In genomic region chr16:68059804-68060203, GRCh38 we compare ENCODE assay signal across 23 cellular contexts. TPM values are rescaled to one million over a fixed set of nuclear protein-coding genes. Genes with fewer than 3 reads are reported as not detected.
DNase-seq lines count a peak whose midpoint lies in the region; ATAC-seq and TF ChIP-seq lines count a peak whose summit lies in the region.
"Had no signal": no experiment of that assay in that cellular context is flagged by ENCODE, and none has a peak within 500 bp of the region (broad histone marks: within the 10 kb centered on the region; RNA-seq: fewer than 3 reads in every experiment).

No MANE protein-coding gene starts in this region.

- POLR2A ChIA-PET in activated CD8-positive, alpha-beta T cell treated with anti-CD3 and anti-CD28 coated beads for 36 hours (lab: Charles Lee), result interaction anchor here (1.5 kb wide), 2 partner anchors 10 to 38 kb away, joined by 5 read pairs; no protein-coding TSS in a partner anchor

- H3K9me3 Mint-ChIP-seq in activated T-cell treated with anti-CD3 and anti-CD28 coated beads, Interleukin-2, amount 50 U/mL, for 72 hours, result no peaks in the 10 kb centered on the region
- H3K9me3 Mint-ChIP-seq in activated T-cell treated with anti-CD3 and anti-CD28 coated beads, Interleukin-2, amount 50 U/mL, for 4 hours, result no peaks in the 10 kb centered on the region
- H3K9me3 Mint-ChIP-seq in activated CD8-positive, alpha-beta T cell treated with anti-CD3 and anti-CD28 coated beads for 36 hours, result no peaks in the 10 kb centered on the region
- H3K9me3 Mint-ChIP-seq in naive B cell (no peaks in the 10 kb centered on the region), type B pancreatic cell (no peaks in the 10 kb centered on the region), Calu3 (ENCODE audit: low read depth, unreplicated experiment) (no peaks in the 10 kb centered on the region)
- H3K9me3 Mint-ChIP-seq: activated naive CD4-positive, alpha-beta T cell treated with anti-CD3 and anti-CD28 coated beads, Interleukin-2, amount 50 U/mL, for 24 hours had no signal

- no peak for DNase-seq in activated T-cell treated with anti-CD3 and anti-CD28 coated beads, Interleukin-2, amount 50 U/mL, for 72 hours
- no peak for DNase-seq in activated T-cell treated with anti-CD3 and anti-CD28 coated beads, Interleukin-2, amount 50 U/mL, for 4 hours
- DNase-seq in activated CD8-positive, alpha-beta T cell treated with anti-CD3 and anti-CD28 coated beads for 36 hours, result peak; percentile 63
- DNase-seq in naive B cell (no peak), type B pancreatic cell (ENCODE audit: extremely low spot score, unreplicated experiment) (no peak), SJCRH30 (no peak), NCI-H524 treated with DMSO at 0.1 percent for 48 hours (lab: John Stamatoyannopoulos, UW) (no peak), Calu3 (no peak)
- DNase-seq: ACHN; EL; glutamatergic neuron; KG1; NCI-H2171; NCI-H526; occipital lobe; stimulated activated CD8-positive, alpha-beta memory T cell treated with anti-CD3 and anti-CD28 coated beads, Interleukin-4, amount 100 ng/mL, for 48 hours; substantia nigra had no signal

- H3K27me3 Mint-ChIP-seq in activated T-cell treated with anti-CD3 and anti-CD28 coated beads, Interleukin-2, amount 50 U/mL, for 72 hours (ENCODE audit: low read depth), result no peaks in the 10 kb centered on the region
- H3K27me3 Mint-ChIP-seq in activated T-cell treated with anti-CD3 and anti-CD28 coated beads, Interleukin-2, amount 50 U/mL, for 4 hours (ENCODE audit: low read depth), result no peaks in the 10 kb centered on the region
- H3K27me3 Mint-ChIP-seq in activated CD8-positive, alpha-beta T cell treated with anti-CD3 and anti-CD28 coated beads for 36 hours, result no peaks in the 10 kb centered on the region
- H3K27me3 Mint-ChIP-seq in naive B cell, result no peaks in the 10 kb centered on the region
- H3K27me3 Mint-ChIP-seq in type B pancreatic cell, result no peaks in the 10 kb centered on the region
- no peaks in the 10 kb centered on the region for H3K27me3 Mint-ChIP-seq in Calu3 (ENCODE audit: unreplicated experiment)
- H3K27me3 Mint-ChIP-seq: activated naive CD4-positive, alpha-beta T cell treated with anti-CD3 and anti-CD28 coated beads, Interleukin-2, amount 50 U/mL, for 24 hours had no signal

- ATAC-seq in activated T-cell treated with anti-CD3 and anti-CD28 coated beads, Interleukin-2, amount 50 U/mL, for 72 hours (replicated peaks in 1 of 2), result no peak
- ATAC-seq in activated T-cell treated with anti-CD3 and anti-CD28 coated beads, Interleukin-2, amount 50 U/mL, for 4 hours, result no peak
- ATAC-seq in activated CD8-positive, alpha-beta T cell treated with anti-CD3 and anti-CD28 coated beads for 36 hours, result peak; percentile 49
- ATAC-seq in naive B cell (ENCODE audit: low read depth in 2 of 2), result no peak
- ATAC-seq: Panc1, upper lobe of right lung had no signal

- BruUV-seq in Calu3 (replicated peaks; lab: Mats Ljungman, UMichigan), result no TSS peak

- CTCF ChIA-PET in activated CD8-positive, alpha-beta T cell treated with anti-CD3 and anti-CD28 coated beads for 36 hours (lab: Charles Lee), result no interaction called here
- CTCF ChIA-PET in Calu3 (lab: Charles Lee), result interaction anchor here (1.0 kb wide), 1 partner anchor 16 kb away, joined by 3 read pairs; no protein-coding TSS in a partner anchor

- H3K27ac Mint-ChIP-seq in activated T-cell treated with anti-CD3 and anti-CD28 coated beads, Interleukin-2, amount 50 U/mL, for 72 hours, result peak overlapping the region; percentile 21
- H3K27ac Mint-ChIP-seq in activated CD8-positive, alpha-beta T cell treated with anti-CD3 and anti-CD28 coated beads for 36 hours, result peak overlapping the region; percentile 71
- peak overlapping the region in 5 of 6 donors; percentile 17 to 82 (median 41) for H3K27ac Mint-ChIP-seq in naive B cell
- peak overlapping the region; percentile 10 for H3K27ac Mint-ChIP-seq in type B pancreatic cell
- no peak overlapping the region for H3K27ac Mint-ChIP-seq in Calu3 (ENCODE audit: unreplicated experiment)
- H3K27ac Mint-ChIP-seq: activated naive CD4-positive, alpha-beta T cell treated with anti-CD3 and anti-CD28 coated beads, Interleukin-2, amount 50 U/mL, for 24 hours had no signal

- H3K4me1 Mint-ChIP-seq in activated T-cell treated with anti-CD3 and anti-CD28 coated beads, Interleukin-2, amount 50 U/mL, for 72 hours (ENCODE audit: low read depth), result peaks cover 53% of the 10 kb centered on the region
- H3K4me1 Mint-ChIP-seq in activated T-cell treated with anti-CD3 and anti-CD28 coated beads, Interleukin-2, amount 50 U/mL, for 4 hours (ENCODE audit: low read depth), result peaks cover 52% of the 10 kb centered on the region
- peaks cover 48% of the 10 kb centered on the region for H3K4me1 Mint-ChIP-seq in activated CD8-positive, alpha-beta T cell treated with anti-CD3 and anti-CD28 coated beads for 36 hours (ENCODE audit: low read depth)
- H3K4me1 Mint-ChIP-seq in naive B cell (peaks cover 23 to 37% (median 34%) of the 10 kb centered on the region in 3 donors), type B pancreatic cell (ENCODE audit: unreplicated experiment) (peaks cover 2% of the 10 kb centered on the region), Calu3 (ENCODE audit: low read depth, unreplicated experiment) (peaks cover 6% of the 10 kb centered on the region)

- intact Hi-C loops in activated CD8-positive, alpha-beta T cell treated with anti-CD3 and anti-CD28 coated beads for 36 hours (cut with micrococcal nuclease), result no loop called here
- intact Hi-C loops in Calu3 (cut with micrococcal nuclease; ENCODE audit: unreplicated experiment), result no loop called here

- H3K27ac ChIP-seq in SJCRH30, result no peak overlapping the region
- H3K27ac ChIP-seq: BLaER1 had no signal

- no peaks in the 10 kb centered on the region for H3K9me3 ChIP-seq in SJCRH30 (replicated peaks)
- H3K9me3 ChIP-seq: BLaER1, upper lobe of right lung had no signal

- H3K4me3 ChIP-seq in SJCRH30, result no peak overlapping the region
- H3K4me3 ChIP-seq: BLaER1, upper lobe of right lung had no signal

- H3K36me3 Mint-ChIP-seq in activated T-cell treated with anti-CD3 and anti-CD28 coated beads, Interleukin-2, amount 50 U/mL, for 72 hours (ENCODE audit: insufficient read depth in 2 of 2), result peaks cover 11 to 29% of the 10 kb centered on the region in 2 donors
- H3K36me3 Mint-ChIP-seq in activated T-cell treated with anti-CD3 and anti-CD28 coated beads, Interleukin-2, amount 50 U/mL, for 4 hours (ENCODE audit: insufficient read depth), result peaks cover 39% of the 10 kb centered on the region
- peaks cover 58% of the 10 kb centered on the region for H3K36me3 Mint-ChIP-seq in activated CD8-positive, alpha-beta T cell treated with anti-CD3 and anti-CD28 coated beads for 36 hours (ENCODE audit: low read depth)
- H3K36me3 Mint-ChIP-seq in naive B cell (peaks cover 16 to 34% of the 10 kb centered on the region in 2 donors), type B pancreatic cell (peaks cover 7% of the 10 kb centered on the region), Calu3 (ENCODE audit: insufficient read depth, unreplicated experiment) (peaks cover 8% of the 10 kb centered on the region)

- H3K36me3 ChIP-seq in SJCRH30, result no peaks in the 10 kb centered on the region; the same call in 1 of the 2 replicates

- H3K4me3 Mint-ChIP-seq in activated T-cell treated with anti-CD3 and anti-CD28 coated beads, Interleukin-2, amount 50 U/mL, for 72 hours, result peak overlapping the region; percentile 5 to 29
- no peak overlapping the region for H3K4me3 Mint-ChIP-seq in activated T-cell treated with anti-CD3 and anti-CD28 coated beads, Interleukin-2, amount 50 U/mL, for 4 hours
- no peak overlapping the region for H3K4me3 Mint-ChIP-seq in activated CD8-positive, alpha-beta T cell treated with anti-CD3 and anti-CD28 coated beads for 36 hours
- H3K4me3 Mint-ChIP-seq in naive B cell (no peak overlapping the region), type B pancreatic cell (no peak overlapping the region), Calu3 (ENCODE audit: low read depth, unreplicated experiment) (no peak overlapping the region)
- H3K4me3 Mint-ChIP-seq: activated naive CD4-positive, alpha-beta T cell treated with anti-CD3 and anti-CD28 coated beads, Interleukin-2, amount 50 U/mL, for 24 hours had no signal

- H3K4me1 ChIP-seq in SJCRH30, result no peaks in the 10 kb centered on the region

- no peaks in the 10 kb centered on the region for H3K27me3 ChIP-seq in SJCRH30
- H3K27me3 ChIP-seq: BLaER1, upper lobe of right lung had no signal

- no peak for TF ChIP-seq CTCF in activated CD8-positive, alpha-beta T cell treated with anti-CD3 and anti-CD28 coated beads for 36 hours (IDR thresholded peaks at IDR 0.05)
- TF ChIP-seq CTCF in type B pancreatic cell (conservative IDR thresholded peaks at IDR 0.05) (no peak), Calu3 (IDR thresholded peaks at IDR 0.05; ENCODE audit: unreplicated experiment) (no peak)

RNA-seq across cellular contexts. Expression of gene NFATC3, which starts 25.4 kb away (rescaled TPM):
- 10 to 100 TPM; 79.7 to 82.5 TPM for total RNA-seq in activated T-cell treated with anti-CD3 and anti-CD28 coated beads, Interleukin-2, amount 50 U/mL, for 72 hours
- total RNA-seq in activated T-cell treated with anti-CD3 and anti-CD28 coated beads, Interleukin-2, amount 50 U/mL, for 4 hours, result 10 to 100 TPM; 64.8 to 72.3 (median 65.3) TPM
- 100 to 1,000 TPM; 102 to 104 TPM for total RNA-seq in activated CD8-positive, alpha-beta T cell treated with anti-CD3 and anti-CD28 coated beads for 36 hours
- 100 to 1,000 TPM in 2 of 6 donors, 10 to 100 TPM in 4; 74.8 to 147 (median 96.7) TPM for polyA plus RNA-seq in naive B cell (ENCODE audit: low read depth in 6 of 6)
- total RNA-seq in type B pancreatic cell (ENCODE audit: low replicate concordance) (37.5 and 55.5 TPM in 2 replicates), Calu3 (2022) (39.3 and 39.9 TPM in 2 replicates)
- total RNA-seq in SJCRH30 (2014; rRNA removed; shearing (Covaris generic)), result 52.7 and 53.9 TPM in 2 replicates

RNA-seq across cellular contexts. Expression of gene DUS2, which starts 36.7 kb away (rescaled TPM):
- total RNA-seq in activated T-cell treated with anti-CD3 and anti-CD28 coated beads, Interleukin-2, amount 50 U/mL, for 72 hours, result 10 to 100 TPM; 21.4 to 22.4 TPM
- 10 to 100 TPM; 35.9 to 37.4 (median 37.1) TPM for total RNA-seq in activated T-cell treated with anti-CD3 and anti-CD28 coated beads, Interleukin-2, amount 50 U/mL, for 4 hours
- 10 to 100 TPM; 34.2 to 35.1 TPM for total RNA-seq in activated CD8-positive, alpha-beta T cell treated with anti-CD3 and anti-CD28 coated beads for 36 hours
- polyA plus RNA-seq in naive B cell (ENCODE audit: low read depth in 6 of 6), result 10 to 100 TPM; 36.8 to 51.8 (median 49.9) TPM
- 21.7 and 24.1 TPM in 2 replicates for total RNA-seq in type B pancreatic cell (ENCODE audit: low replicate concordance)
- total RNA-seq in SJCRH30 (2014; rRNA removed; shearing (Covaris generic)), result 8.6 and 9.0 TPM in 2 replicates
- total RNA-seq in Calu3 (2022), result 31.7 and 33.5 TPM in 2 replicates

RNA-seq across cellular contexts. Expression of gene DDX28, which starts 36.8 kb away (rescaled TPM):
- total RNA-seq in activated T-cell treated with anti-CD3 and anti-CD28 coated beads, Interleukin-2, amount 50 U/mL, for 72 hours, result 10 to 100 TPM; 12.6 to 13.4 TPM
- 10 to 100 TPM; 34.9 to 40.3 (median 39.1) TPM for total RNA-seq in activated T-cell treated with anti-CD3 and anti-CD28 coated beads, Interleukin-2, amount 50 U/mL, for 4 hours
- total RNA-seq in activated CD8-positive, alpha-beta T cell treated with anti-CD3 and anti-CD28 coated beads for 36 hours, result 10 to 100 TPM; 16.6 to 17.3 TPM
- polyA plus RNA-seq in naive B cell (ENCODE audit: low read depth in 6 of 6), result 10 to 100 TPM; 39.8 to 71.5 (median 48.8) TPM
- total RNA-seq in type B pancreatic cell (ENCODE audit: low replicate concordance) (14.7 and 15.2 TPM in 2 replicates), Calu3 (2022) (16.8 and 21.5 TPM in 2 replicates)
- 9.4 and 9.9 TPM in 2 replicates for total RNA-seq in SJCRH30 (2014; rRNA removed; shearing (Covaris generic))

RNA-seq across cellular contexts. Expression of gene DPEP2NB, which starts 44.1 kb away (rescaled TPM):
- total RNA-seq in activated T-cell treated with anti-CD3 and anti-CD28 coated beads, Interleukin-2, amount 50 U/mL, for 72 hours, result not detected
- not detected for total RNA-seq in activated T-cell treated with anti-CD3 and anti-CD28 coated beads, Interleukin-2, amount 50 U/mL, for 4 hours
- total RNA-seq in activated CD8-positive, alpha-beta T cell treated with anti-CD3 and anti-CD28 coated beads for 36 hours, result not detected
- polyA plus RNA-seq in naive B cell (ENCODE audit: low read depth in 6 of 6), result under 1 TPM in 1 of 6 donors, not detected in 5; 0.45 TPM
- total RNA-seq in type B pancreatic cell (ENCODE audit: low replicate concordance), result not detected in 2 replicates
- total RNA-seq in SJCRH30 (2014; rRNA removed; shearing (Covaris generic)), result not detected in 2 replicates
- total RNA-seq in Calu3 (2022), result not detected in 2 replicates
- total RNA-seq: H4, occipital lobe, skeletal muscle tissue, upper lobe of right lung had no signal

Comparison
In these comparisons a context has a peak if more than half of its experiments do, and no peak if none do; other contexts are left out.
1. H3K4me3 Mint-ChIP-seq: peak in activated T-cell treated with anti-CD3 and anti-CD28 coated beads, Interleukin-2, amount 50 U/mL, for 72 hours (2 of 2); none in activated T-cell treated with anti-CD3 and anti-CD28 coated beads, Interleukin-2, amount 50 U/mL, for 4 hours (single experiment), activated CD8-positive, alpha-beta T cell treated with anti-CD3 and anti-CD28 coated beads for 36 hours (single experiment), naive B cell (0 of 8), type B pancreatic cell (single experiment) and Calu3 (single experiment).